In genomic region chr9:111467778-111468367, GRCh38 we compare ENCODE assay signal across 1 cellular context.
TF ChIP-seq lines count a peak whose summit lies in the region.

No MANE protein-coding gene starts in this region.

TF ChIP-seq in GM23338, 12 proteins besides CTCF, POLR2A, EP300 and RAD21 (continued from another document):
- TF ChIP-seq ZNF462 (CRISPR knock-in tag; IDR thresholded peaks at IDR 0.05) (no peak), EZH2phosphoT487 (IDR thresholded peaks at IDR 0.05; ENCODE audit: unreplicated experiment) (no peak), ETS1 (IDR thresholded peaks at IDR 0.05) (no peak), POLR2AphosphoS5 (IDR thresholded peaks at IDR 0.05; ENCODE audit: low read depth) (no peak), ZNF331 (CRISPR knock-in tag; IDR thresholded peaks at IDR 0.05; ENCODE audit: low read depth) (no peak), JUNB (IDR thresholded peaks at IDR 0.05; ENCODE audit: unreplicated experiment) (no peak), REST (IDR thresholded peaks at IDR 0.05; ENCODE audit: unreplicated experiment) (no peak), CREB1 (CRISPR knock-in tag; IDR thresholded peaks at IDR 0.05; ENCODE audit: low read depth) (no peak), ZNF114 (CRISPR knock-in tag; IDR thresholded peaks at IDR 0.05) (no peak), EZH2 (IDR thresholded peaks at IDR 0.05; ENCODE audit: low read depth, unreplicated experiment) (no peak)
TF ChIP-seq in GM23338: peak in this region for 0.
